ENCODE assay signal across 22 cellular contexts in genomic region chr5:57531333-57531732, GRCh38. TPM values are rescaled to one million over a fixed set of nuclear protein-coding genes. Genes with fewer than 3 reads are reported as not detected.
"Had no signal": no experiment of that assay in that cellular context is flagged by ENCODE, and none has a peak within 500 bp of the region (broad histone marks: within the 10 kb centered on the region; RNA-seq: fewer than 3 reads in every experiment).

No MANE protein-coding gene starts in this region.

- H3K9me3 ChIP-seq: heart left ventricle, mucosa of descending colon, neutrophil, right atrium auricular region, stomach, thyroid gland had no signal

- H3K27me3 ChIP-seq: heart left ventricle, neutrophil, right atrium auricular region, stomach, thyroid gland had no signal

- ATAC-seq: activated T-helper 17 cell treated with anti-CD3 and anti-CD28 coated beads, Interleukin-2, amount 50 U/mL, for 72 hours; heart left ventricle; left colon; mucosa of descending colon; naive thymus-derived CD8-positive, alpha-beta T cell had no signal

- H3K36me3 ChIP-seq: heart left ventricle, neutrophil, right atrium auricular region, stomach, thyroid gland had no signal

- H3K36me3 Mint-ChIP-seq: activated naive CD4-positive, alpha-beta T cell treated with anti-CD3 and anti-CD28 coated beads, Interleukin-2, amount 10 ng/mL, durations not matched to agents 7 days and 5 days; brain; naive thymus-derived CD8-positive, alpha-beta T cell had no signal

- H3K4me3 Mint-ChIP-seq: activated CD4-positive, alpha-beta T cell treated with anti-CD3 and anti-CD28 coated beads, Interleukin-2, amount 10 ng/mL, durations not matched to agents 24 days and 14 days; activated naive CD4-positive, alpha-beta T cell treated with anti-CD3 and anti-CD28 coated beads, Interleukin-2, amount 10 ng/mL, durations not matched to agents 7 days and 5 days; activated T-helper 17 cell treated with anti-CD3 and anti-CD28 coated beads, Interleukin-2, amount 50 U/mL, for 72 hours; brain; central memory CD8-positive, alpha-beta T cell; naive thymus-derived CD8-positive, alpha-beta T cell had no signal

- DNase-seq: activated CD4-positive, alpha-beta T cell treated with anti-CD3 and anti-CD28 coated beads, Interleukin-2, amount 10 ng/mL, durations not matched to agents 24 days and 14 days; activated naive CD4-positive, alpha-beta T cell treated with anti-CD3 and anti-CD28 coated beads, Interleukin-2, amount 10 ng/mL, durations not matched to agents 7 days and 5 days; amniotic stem cell; cortex of kidney; effector CD8-positive, alpha-beta T cell; heart left ventricle; left colon; mammary epithelial cell; mucosa of descending colon; naive thymus-derived CD8-positive, alpha-beta T cell; stimulated activated CD4-positive, alpha-beta T cell treated with anti-CD3 and anti-CD28 coated beads, Interleukin-4, amount 100 ng/mL, for 4 hours; stomach; thyroid gland had no signal

- H3K27ac ChIP-seq: heart left ventricle, neutrophil, right atrium auricular region, skin epidermis, stomach, thyroid gland had no signal

- H3K4me1 Mint-ChIP-seq: activated CD4-positive, alpha-beta T cell treated with anti-CD3 and anti-CD28 coated beads, Interleukin-2, amount 10 ng/mL, durations not matched to agents 24 days and 14 days; activated naive CD4-positive, alpha-beta T cell treated with anti-CD3 and anti-CD28 coated beads, Interleukin-2, amount 10 ng/mL, durations not matched to agents 7 days and 5 days; activated T-helper 17 cell treated with anti-CD3 and anti-CD28 coated beads, Interleukin-2, amount 50 U/mL, for 72 hours; central memory CD8-positive, alpha-beta T cell; naive thymus-derived CD8-positive, alpha-beta T cell had no signal

- H3K4me3 ChIP-seq: heart left ventricle, mucosa of descending colon, right atrium auricular region, skin epidermis, stomach, thyroid gland had no signal

- H3K27ac Mint-ChIP-seq: activated CD4-positive, alpha-beta T cell treated with anti-CD3 and anti-CD28 coated beads, Interleukin-2, amount 10 ng/mL, durations not matched to agents 24 days and 14 days; activated naive CD4-positive, alpha-beta T cell treated with anti-CD3 and anti-CD28 coated beads, Interleukin-2, amount 10 ng/mL, durations not matched to agents 7 days and 5 days; activated T-helper 17 cell treated with anti-CD3 and anti-CD28 coated beads, Interleukin-2, amount 50 U/mL, for 72 hours; brain; naive thymus-derived CD8-positive, alpha-beta T cell had no signal

- H3K27me3 Mint-ChIP-seq: activated naive CD4-positive, alpha-beta T cell treated with anti-CD3 and anti-CD28 coated beads, Interleukin-2, amount 10 ng/mL, durations not matched to agents 7 days and 5 days; central memory CD8-positive, alpha-beta T cell had no signal

- H3K4me1 ChIP-seq: right atrium auricular region, thyroid gland had no signal

- H3K9me3 Mint-ChIP-seq: activated CD4-positive, alpha-beta T cell treated with anti-CD3 and anti-CD28 coated beads, Interleukin-2, amount 10 ng/mL, durations not matched to agents 24 days and 14 days; activated naive CD4-positive, alpha-beta T cell treated with anti-CD3 and anti-CD28 coated beads, Interleukin-2, amount 10 ng/mL, durations not matched to agents 7 days and 5 days; activated T-helper 17 cell treated with anti-CD3 and anti-CD28 coated beads, Interleukin-2, amount 50 U/mL, for 72 hours; brain; central memory CD8-positive, alpha-beta T cell; naive thymus-derived CD8-positive, alpha-beta T cell had no signal

RNA-seq across cellular contexts. Expression of gene ACTBL2, which starts 48.7 kb away (rescaled TPM):
- total RNA-seq: activated CD4-positive, alpha-beta T cell treated with anti-CD3 and anti-CD28 coated beads, Interleukin-2, amount 10 ng/mL, durations not matched to agents 24 days and 14 days; activated T-helper 17 cell treated with anti-CD3 and anti-CD28 coated beads, Interleukin-2, amount 50 U/mL, for 72 hours; fibroblast of lung; frontal cortex; left colon; mucosa of descending colon; naive thymus-derived CD8-positive, alpha-beta T cell; posterior vena cava; stomach had no signal
- polyA plus RNA-seq: heart left ventricle; naive thymus-derived CD8-positive, alpha-beta T cell had no signal
